In genomic region chr9:135249191-135249590, GRCh38 we compare ENCODE assay signal across 14 cellular contexts.
DNase-seq lines count a peak whose midpoint lies in the region; ATAC-seq and TF ChIP-seq lines count a peak whose summit lies in the region.
"Had no signal": no experiment of that assay in that cellular context is flagged by ENCODE, and none has a peak within 500 bp of the region (broad histone marks: within the 10 kb centered on the region; RNA-seq: fewer than 3 reads in every experiment).

No MANE protein-coding gene starts in this region.

- no peak for ATAC-seq in RWPE2 (ENCODE audit: low read depth)
- no peak for ATAC-seq in lower lobe of right lung
- ATAC-seq in HG02884 (IDR thresholded peaks at IDR 0.05; ENCODE audit: unreplicated experiment): no peak
- ATAC-seq: A549; CD8-positive, alpha-beta T cell had no signal

- H3K27me3 ChIP-seq in BE2C (no peaks in the 10 kb centered on the region), RWPE2 (ENCODE audit: insufficient read depth, poor library complexity, severe bottlenecking) (peaks cover 46% of the 10 kb centered on the region), lower lobe of right lung (ENCODE audit: low read depth) (peaks cover 17% of the 10 kb centered on the region), sigmoid colon (peaks cover 0 to 29% (median 12%) of the 10 kb centered on the region in 3 donors)

- 75 to 85% methylated on average over 9 of the region's 9 CpGs for WGBS in sigmoid colon, 2 donors

- H3K4me3 ChIP-seq in BE2C (ENCODE audit: low read depth, low read length) (no peak overlapping the region), RWPE2 (ENCODE audit: severe bottlenecking) (no peak overlapping the region), lower lobe of right lung (no peak overlapping the region), sigmoid colon (no peak overlapping the region)
- H3K4me3 ChIP-seq: A549, HAP-1 had no signal

- intact Hi-C loops in lower lobe of right lung (cut with DNase I) (no loop called here), sigmoid colon (cut with DNase I) (no loop called here)

- H3K27ac ChIP-seq in RWPE2 (ENCODE audit: poor library complexity, severe bottlenecking) (no peak overlapping the region), lower lobe of right lung (no peak overlapping the region), sigmoid colon (no peak overlapping the region)
- H3K27ac ChIP-seq: A549, HL-60 had no signal

- no peak for TF ChIP-seq EP300 in sigmoid colon (IDR thresholded peaks at IDR 0.05)

- no peak for TF ChIP-seq POLR2A in sigmoid colon (IDR thresholded peaks at IDR 0.05)

- TF ChIP-seq CTCF in BE2C (IDR thresholded peaks at IDR 0.05; ENCODE audit: low read depth, low read length) (no peak), RWPE2 (IDR thresholded peaks at IDR 0.05; ENCODE audit: poor library complexity, severe bottlenecking) (no peak), lower lobe of right lung (IDR thresholded peaks at IDR 0.05) (no peak), sigmoid colon (IDR thresholded peaks at IDR 0.05) (no peak)

- H3K9me3 ChIP-seq in BE2C: no peaks in the 10 kb centered on the region
- H3K9me3 ChIP-seq in RWPE2 (ENCODE audit: severe bottlenecking): no peaks in the 10 kb centered on the region
- H3K9me3 ChIP-seq in lower lobe of right lung: no peaks in the 10 kb centered on the region
- H3K9me3 ChIP-seq in sigmoid colon: no peaks in the 10 kb centered on the region
- H3K9me3 ChIP-seq: A549, HAP-1 had no signal

- peak; percentile 2 for DNase-seq in BE2C
- DNase-seq in RWPE2 (ENCODE audit: low spot score): peak; percentile 19
- DNase-seq in lower lobe of right lung: peak; percentile 31
- DNase-seq in sigmoid colon: peak; percentile 45
- no peak for DNase-seq in activated CD4-positive, alpha-beta T cell treated with anti-CD3 and anti-CD28 coated beads for 48 hours
- DNase-seq: COR-L47, DMS153, DND-41, GDM1 had no signal

- H3K36me3 ChIP-seq in BE2C (no peaks in the 10 kb centered on the region), RWPE2 (ENCODE audit: low read depth) (no peaks in the 10 kb centered on the region), lower lobe of right lung (no peaks in the 10 kb centered on the region), sigmoid colon (no peaks in the 10 kb centered on the region)
- H3K36me3 ChIP-seq: HAP-1 had no signal

- H3K4me1 ChIP-seq in BE2C: no peaks in the 10 kb centered on the region; the same call in none of the 2 replicates
- no peaks in the 10 kb centered on the region for H3K4me1 ChIP-seq in RWPE2 (ENCODE audit: insufficient read depth, poor library complexity, severe bottlenecking)
- H3K4me1 ChIP-seq in lower lobe of right lung: no peaks in the 10 kb centered on the region
- no peaks in the 10 kb centered on the region for H3K4me1 ChIP-seq in sigmoid colon
- H3K4me1 ChIP-seq: A549, HAP-1 had no signal
